1 cellular context compared by ENCODE assay signal in the genomic region with DNA sequence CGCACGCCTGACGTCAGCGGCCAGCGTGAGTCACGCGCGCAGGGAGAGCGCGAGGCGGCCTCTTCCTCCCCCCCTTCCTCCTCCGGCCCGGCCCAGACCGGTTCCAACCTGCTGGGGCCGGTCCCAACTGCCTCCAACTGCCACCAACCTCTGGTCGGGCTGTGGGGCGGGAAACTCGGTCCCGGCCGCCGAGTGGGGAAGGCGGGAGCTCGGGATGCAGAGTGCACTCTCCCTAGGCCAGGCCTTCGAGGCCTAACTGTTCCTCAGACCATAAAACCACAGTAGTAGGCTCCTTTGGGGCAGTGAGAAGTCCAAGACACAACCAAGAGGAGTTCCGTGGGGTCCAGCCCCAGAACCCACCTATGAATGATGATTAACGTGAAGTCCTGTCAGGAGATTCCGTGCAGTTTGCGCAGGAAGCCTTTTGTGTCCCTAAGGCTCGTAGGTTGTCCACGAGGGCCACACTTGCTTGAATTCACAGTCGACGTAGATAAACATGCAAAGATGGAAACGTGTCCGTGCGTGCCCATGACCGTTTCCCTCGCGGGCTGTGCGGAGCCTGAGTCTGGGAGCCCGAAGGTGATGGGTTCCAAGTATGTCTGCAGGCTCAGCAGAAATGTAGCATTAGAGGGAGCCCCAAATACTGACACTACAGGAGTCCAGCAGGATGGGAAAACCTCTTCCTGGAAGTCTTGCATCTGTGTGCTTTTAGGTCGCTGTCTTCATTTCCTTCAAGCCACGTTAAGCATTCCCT.
TF ChIP-seq lines count a peak whose summit lies in the region.

No MANE protein-coding gene starts in this region.

TF ChIP-seq in HepG2, 621 proteins besides CTCF, POLR2A, EP300 and RAD21 (continued from another document and continues in another):
- TF ChIP-seq, protein P1, sequence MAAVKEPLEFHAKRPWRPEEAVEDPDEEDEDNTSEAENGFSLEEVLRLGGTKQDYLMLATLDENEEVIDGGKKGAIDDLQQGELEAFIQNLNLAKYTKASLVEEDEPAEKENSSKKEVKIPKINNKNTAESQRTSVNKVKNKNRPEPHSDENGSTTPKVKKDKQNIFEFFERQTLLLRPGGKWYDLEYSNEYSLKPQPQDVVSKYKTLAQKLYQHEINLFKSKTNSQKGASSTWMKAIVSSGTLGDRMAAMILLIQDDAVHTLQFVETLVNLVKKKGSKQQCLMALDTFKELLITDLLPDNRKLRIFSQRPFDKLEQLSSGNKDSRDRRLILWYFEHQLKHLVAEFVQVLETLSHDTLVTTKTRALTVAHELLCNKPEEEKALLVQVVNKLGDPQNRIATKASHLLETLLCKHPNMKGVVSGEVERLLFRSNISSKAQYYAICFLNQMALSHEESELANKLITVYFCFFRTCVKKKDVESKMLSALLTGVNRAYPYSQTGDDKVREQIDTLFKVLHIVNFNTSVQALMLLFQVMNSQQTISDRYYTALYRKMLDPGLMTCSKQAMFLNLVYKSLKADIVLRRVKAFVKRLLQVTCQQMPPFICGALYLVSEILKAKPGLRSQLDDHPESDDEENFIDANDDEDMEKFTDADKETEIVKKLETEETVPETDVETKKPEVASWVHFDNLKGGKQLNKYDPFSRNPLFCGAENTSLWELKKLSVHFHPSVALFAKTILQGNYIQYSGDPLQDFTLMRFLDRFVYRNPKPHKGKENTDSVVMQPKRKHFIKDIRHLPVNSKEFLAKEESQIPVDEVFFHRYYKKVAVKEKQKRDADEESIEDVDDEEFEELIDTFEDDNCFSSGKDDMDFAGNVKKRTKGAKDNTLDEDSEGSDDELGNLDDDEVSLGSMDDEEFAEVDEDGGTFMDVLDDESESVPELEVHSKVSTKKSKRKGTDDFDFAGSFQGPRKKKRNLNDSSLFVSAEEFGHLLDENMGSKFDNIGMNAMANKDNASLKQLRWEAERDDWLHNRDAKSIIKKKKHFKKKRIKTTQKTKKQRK (IDR thresholded peaks at IDR 0.05; ENCODE audit: low read length), result no peak
- TF ChIP-seq, protein P2, sequence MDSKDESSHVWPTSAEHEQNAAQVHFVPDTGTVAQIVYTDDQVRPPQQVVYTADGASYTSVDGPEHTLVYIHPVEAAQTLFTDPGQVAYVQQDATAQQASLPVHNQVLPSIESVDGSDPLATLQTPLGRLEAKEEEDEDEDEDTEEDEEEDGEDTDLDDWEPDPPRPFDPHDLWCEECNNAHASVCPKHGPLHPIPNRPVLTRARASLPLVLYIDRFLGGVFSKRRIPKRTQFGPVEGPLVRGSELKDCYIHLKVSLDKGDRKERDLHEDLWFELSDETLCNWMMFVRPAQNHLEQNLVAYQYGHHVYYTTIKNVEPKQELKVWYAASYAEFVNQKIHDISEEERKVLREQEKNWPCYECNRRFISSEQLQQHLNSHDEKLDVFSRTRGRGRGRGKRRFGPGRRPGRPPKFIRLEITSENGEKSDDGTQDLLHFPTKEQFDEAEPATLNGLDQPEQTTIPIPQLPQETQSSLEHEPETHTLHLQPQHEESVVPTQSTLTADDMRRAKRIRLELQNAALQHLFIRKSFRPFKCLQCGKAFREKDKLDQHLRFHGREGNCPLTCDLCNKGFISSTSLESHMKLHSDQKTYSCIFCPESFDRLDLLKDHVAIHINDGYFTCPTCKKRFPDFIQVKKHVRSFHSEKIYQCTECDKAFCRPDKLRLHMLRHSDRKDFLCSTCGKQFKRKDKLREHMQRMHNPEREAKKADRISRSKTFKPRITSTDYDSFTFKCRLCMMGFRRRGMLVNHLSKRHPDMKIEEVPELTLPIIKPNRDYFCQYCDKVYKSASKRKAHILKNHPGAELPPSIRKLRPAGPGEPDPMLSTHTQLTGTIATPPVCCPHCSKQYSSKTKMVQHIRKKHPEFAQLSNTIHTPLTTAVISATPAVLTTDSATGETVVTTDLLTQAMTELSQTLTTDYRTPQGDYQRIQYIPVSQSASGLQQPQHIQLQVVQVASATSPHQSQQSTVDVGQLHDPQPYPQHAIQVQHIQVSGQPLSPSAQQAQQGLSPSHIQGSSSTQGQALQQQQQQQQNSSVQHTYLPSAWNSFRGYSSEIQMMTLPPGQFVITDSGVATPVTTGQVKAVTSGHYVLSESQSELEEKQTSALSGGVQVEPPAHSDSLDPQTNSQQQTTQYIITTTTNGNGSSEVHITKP (CRISPR knock-in tag; IDR thresholded peaks at IDR 0.05; ENCODE audit: low read depth), result peak; percentile 68; the same call in 1 of the 2 replicates
- TF ChIP-seq ZSCAN12 (CRISPR knock-in tag; IDR thresholded peaks at IDR 0.05) (peak; percentile 51; the same call in 1 of the 2 replicates), BORCS8-MEF2B (CRISPR knock-in tag; IDR thresholded peaks at IDR 0.05) (peak; percentile 96), PHF21A (CRISPR knock-in tag; IDR thresholded peaks at IDR 0.05) (0 out of 2 replicates have a peak, but pooled peaks have one; percentile 23), HOXD1 (CRISPR knock-in tag; IDR thresholded peaks at IDR 0.05) (0 out of 2 replicates have a peak, but pooled peaks have one; percentile 43), ZNF607 (CRISPR knock-in tag; IDR thresholded peaks at IDR 0.05; ENCODE audit: borderline replicate concordance) (peak; percentile 84), ZNF530 (CRISPR knock-in tag; IDR thresholded peaks at IDR 0.05; ENCODE audit: low read depth) (peak; percentile 89), ZNF264 (CRISPR knock-in tag; IDR thresholded peaks at IDR 0.05) (peak; percentile 74; the same call in 1 of the 2 replicates), TOPORS (CRISPR knock-in tag; IDR thresholded peaks at IDR 0.05) (no peak; the same call in 1 of the 2 replicates), NFIC (IDR thresholded peaks at IDR 0.05; ENCODE audit: low read length) (no peak; the same call in 1 of the 2 replicates), CEBPG (CRISPR knock-in tag; IDR thresholded peaks at IDR 0.05) (peak; percentile 19; the same call in 1 of the 2 replicates), CBX2 (IDR thresholded peaks at IDR 0.05; ENCODE audit: low read depth, low read length) (no peak), CBX2 (CRISPR knock-in tag; IDR thresholded peaks at IDR 0.05; ENCODE audit: low read depth) (no peak), ZFP37 (CRISPR knock-in tag; IDR thresholded peaks at IDR 0.05; ENCODE audit: borderline replicate concordance) (0 out of 2 replicates have a peak, but pooled peaks have one; percentile 15), MAF1 (CRISPR knock-in tag; IDR thresholded peaks at IDR 0.05; ENCODE audit: borderline replicate concordance) (no peak), TCF12 (IDR thresholded peaks at IDR 0.05) (no peak), TCF12 (CRISPR knock-in tag; IDR thresholded peaks at IDR 0.05) (peak; percentile 86), CENPX (CRISPR knock-in tag; IDR thresholded peaks at IDR 0.05) (no peak), SMYD3 (CRISPR knock-in tag; IDR thresholded peaks at IDR 0.05) (no peak), ZFP36L2 (CRISPR knock-in tag; IDR thresholded peaks at IDR 0.05) (peak; percentile 82; the same call in 1 of the 2 replicates), TOE1 (CRISPR knock-in tag; IDR thresholded peaks at IDR 0.05) (peak; percentile 87; the same call in 1 of the 2 replicates), SRF (IDR thresholded peaks at IDR 0.05; ENCODE audit: low read depth, low read length) (no peak), ZBTB1 (CRISPR knock-in tag; IDR thresholded peaks at IDR 0.05; ENCODE audit: borderline replicate concordance) (no peak; the same call in 1 of the 2 replicates), AGO2 (optimal IDR thresholded peaks at IDR 0.05; ENCODE audit: low read depth, low read length) (peak; percentile 81), ATM (IDR thresholded peaks at IDR 0.05; ENCODE audit: borderline replicate concordance) (no peak), NCOA2 (CRISPR knock-in tag; IDR thresholded peaks at IDR 0.05) (peak; percentile 76), ZNF34 (CRISPR knock-in tag; IDR thresholded peaks at IDR 0.05; ENCODE audit: borderline replicate concordance) (no peak; the same call in 1 of the 2 replicates), KDM2A (CRISPR knock-in tag; IDR thresholded peaks at IDR 0.05; ENCODE audit: borderline replicate concordance, low read depth) (peak; percentile 74)
- TF ChIP-seq, protein P3, sequence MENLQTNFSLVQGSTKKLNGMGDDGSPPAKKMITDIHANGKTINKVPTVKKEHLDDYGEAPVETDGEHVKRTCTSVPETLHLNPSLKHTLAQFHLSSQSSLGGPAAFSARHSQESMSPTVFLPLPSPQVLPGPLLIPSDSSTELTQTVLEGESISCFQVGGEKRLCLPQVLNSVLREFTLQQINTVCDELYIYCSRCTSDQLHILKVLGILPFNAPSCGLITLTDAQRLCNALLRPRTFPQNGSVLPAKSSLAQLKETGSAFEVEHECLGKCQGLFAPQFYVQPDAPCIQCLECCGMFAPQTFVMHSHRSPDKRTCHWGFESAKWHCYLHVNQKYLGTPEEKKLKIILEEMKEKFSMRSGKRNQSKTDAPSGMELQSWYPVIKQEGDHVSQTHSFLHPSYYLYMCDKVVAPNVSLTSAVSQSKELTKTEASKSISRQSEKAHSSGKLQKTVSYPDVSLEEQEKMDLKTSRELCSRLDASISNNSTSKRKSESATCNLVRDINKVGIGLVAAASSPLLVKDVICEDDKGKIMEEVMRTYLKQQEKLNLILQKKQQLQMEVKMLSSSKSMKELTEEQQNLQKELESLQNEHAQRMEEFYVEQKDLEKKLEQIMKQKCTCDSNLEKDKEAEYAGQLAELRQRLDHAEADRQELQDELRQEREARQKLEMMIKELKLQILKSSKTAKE (CRISPR knock-in tag; IDR thresholded peaks at IDR 0.05; ENCODE audit: borderline replicate concordance), result peak; percentile 27; the same call in 1 of the 2 replicates
- TF ChIP-seq, protein P4, sequence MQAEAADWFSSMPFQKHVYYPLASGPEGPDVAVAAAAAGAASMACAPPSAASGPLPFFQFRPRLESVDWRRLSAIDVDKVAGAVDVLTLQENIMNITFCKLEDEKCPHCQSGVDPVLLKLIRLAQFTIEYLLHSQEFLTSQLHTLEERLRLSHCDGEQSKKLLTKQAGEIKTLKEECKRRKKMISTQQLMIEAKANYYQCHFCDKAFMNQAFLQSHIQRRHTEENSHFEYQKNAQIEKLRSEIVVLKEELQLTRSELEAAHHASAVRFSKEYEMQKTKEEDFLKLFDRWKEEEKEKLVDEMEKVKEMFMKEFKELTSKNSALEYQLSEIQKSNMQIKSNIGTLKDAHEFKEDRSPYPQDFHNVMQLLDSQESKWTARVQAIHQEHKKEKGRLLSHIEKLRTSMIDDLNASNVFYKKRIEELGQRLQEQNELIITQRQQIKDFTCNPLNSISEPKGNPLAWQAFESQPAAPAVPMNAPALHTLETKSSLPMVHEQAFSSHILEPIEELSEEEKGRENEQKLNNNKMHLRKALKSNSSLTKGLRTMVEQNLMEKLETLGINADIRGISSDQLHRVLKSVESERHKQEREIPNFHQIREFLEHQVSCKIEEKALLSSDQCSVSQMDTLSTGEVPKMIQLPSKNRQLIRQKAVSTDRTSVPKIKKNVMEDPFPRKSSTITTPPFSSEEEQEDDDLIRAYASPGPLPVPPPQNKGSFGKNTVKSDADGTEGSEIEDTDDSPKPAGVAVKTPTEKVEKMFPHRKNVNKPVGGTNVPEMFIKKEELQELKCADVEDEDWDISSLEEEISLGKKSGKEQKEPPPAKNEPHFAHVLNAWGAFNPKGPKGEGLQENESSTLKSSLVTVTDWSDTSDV (CRISPR knock-in tag; IDR thresholded peaks at IDR 0.05), result peak; percentile 98
- TF ChIP-seq, protein P5, sequence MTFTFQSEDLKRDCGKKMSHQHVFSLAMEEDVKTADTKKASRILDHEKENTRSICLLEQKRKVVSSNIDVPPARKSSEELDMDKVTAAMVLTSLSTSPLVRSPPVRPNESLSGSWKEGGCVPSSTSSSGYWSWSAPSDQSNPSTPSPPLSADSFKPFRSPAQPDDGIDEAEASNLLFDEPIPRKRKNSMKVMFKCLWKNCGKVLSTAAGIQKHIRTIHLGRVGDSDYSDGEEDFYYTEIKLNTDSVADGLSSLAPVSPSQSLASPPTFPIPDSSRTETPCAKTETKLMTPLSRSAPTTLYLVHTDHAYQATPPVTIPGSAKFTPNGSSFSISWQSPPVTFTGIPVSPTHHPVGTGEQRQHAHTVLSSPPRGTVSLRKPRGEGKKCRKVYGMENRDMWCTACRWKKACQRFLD (CRISPR knock-in tag; IDR thresholded peaks at IDR 0.05; ENCODE audit: borderline replicate concordance), result peak; percentile 76
- TF ChIP-seq, protein P6, sequence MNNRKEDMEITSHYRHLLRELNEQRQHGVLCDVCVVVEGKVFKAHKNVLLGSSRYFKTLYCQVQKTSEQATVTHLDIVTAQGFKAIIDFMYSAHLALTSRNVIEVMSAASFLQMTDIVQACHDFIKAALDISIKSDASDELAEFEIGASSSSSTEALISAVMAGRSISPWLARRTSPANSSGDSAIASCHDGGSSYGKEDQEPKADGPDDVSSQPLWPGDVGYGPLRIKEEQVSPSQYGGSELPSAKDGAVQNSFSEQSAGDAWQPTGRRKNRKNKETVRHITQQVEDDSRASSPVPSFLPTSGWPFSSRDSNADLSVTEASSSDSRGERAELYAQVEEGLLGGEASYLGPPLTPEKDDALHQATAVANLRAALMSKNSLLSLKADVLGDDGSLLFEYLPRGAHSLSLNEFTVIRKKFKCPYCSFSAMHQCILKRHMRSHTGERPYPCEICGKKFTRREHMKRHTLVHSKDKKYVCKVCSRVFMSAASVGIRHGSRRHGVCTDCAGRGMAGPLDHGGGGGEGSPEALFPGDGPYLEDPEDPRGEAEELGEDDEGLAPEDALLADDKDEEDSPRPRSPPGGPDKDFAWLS (CRISPR knock-in tag; IDR thresholded peaks at IDR 0.05; ENCODE audit: borderline replicate concordance), result no peak
- TF ChIP-seq, protein P7, sequence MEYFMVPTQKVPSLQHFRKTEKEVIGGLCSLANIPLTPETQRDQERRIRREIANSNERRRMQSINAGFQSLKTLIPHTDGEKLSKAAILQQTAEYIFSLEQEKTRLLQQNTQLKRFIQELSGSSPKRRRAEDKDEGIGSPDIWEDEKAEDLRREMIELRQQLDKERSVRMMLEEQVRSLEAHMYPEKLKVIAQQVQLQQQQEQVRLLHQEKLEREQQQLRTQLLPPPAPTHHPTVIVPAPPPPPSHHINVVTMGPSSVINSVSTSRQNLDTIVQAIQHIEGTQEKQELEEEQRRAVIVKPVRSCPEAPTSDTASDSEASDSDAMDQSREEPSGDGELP (IDR thresholded peaks at IDR 0.05; ENCODE audit: borderline replicate concordance, low read depth), result no peak
- TF ChIP-seq, protein P8, sequence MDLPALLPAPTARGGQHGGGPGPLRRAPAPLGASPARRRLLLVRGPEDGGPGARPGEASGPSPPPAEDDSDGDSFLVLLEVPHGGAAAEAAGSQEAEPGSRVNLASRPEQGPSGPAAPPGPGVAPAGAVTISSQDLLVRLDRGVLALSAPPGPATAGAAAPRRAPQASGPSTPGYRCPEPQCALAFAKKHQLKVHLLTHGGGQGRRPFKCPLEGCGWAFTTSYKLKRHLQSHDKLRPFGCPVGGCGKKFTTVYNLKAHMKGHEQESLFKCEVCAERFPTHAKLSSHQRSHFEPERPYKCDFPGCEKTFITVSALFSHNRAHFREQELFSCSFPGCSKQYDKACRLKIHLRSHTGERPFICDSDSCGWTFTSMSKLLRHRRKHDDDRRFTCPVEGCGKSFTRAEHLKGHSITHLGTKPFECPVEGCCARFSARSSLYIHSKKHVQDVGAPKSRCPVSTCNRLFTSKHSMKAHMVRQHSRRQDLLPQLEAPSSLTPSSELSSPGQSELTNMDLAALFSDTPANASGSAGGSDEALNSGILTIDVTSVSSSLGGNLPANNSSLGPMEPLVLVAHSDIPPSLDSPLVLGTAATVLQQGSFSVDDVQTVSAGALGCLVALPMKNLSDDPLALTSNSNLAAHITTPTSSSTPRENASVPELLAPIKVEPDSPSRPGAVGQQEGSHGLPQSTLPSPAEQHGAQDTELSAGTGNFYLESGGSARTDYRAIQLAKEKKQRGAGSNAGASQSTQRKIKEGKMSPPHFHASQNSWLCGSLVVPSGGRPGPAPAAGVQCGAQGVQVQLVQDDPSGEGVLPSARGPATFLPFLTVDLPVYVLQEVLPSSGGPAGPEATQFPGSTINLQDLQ (CRISPR knock-in tag; IDR thresholded peaks at IDR 0.05), result no peak; the same call in 1 of the 2 replicates
- TF ChIP-seq, protein P9, sequence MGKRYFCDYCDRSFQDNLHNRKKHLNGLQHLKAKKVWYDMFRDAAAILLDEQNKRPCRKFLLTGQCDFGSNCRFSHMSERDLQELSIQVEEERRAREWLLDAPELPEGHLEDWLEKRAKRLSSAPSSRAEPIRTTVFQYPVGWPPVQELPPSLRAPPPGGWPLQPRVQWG (CRISPR knock-in tag; IDR thresholded peaks at IDR 0.05; ENCODE audit: borderline replicate concordance, low read depth), result no peak
